Comparison of ENCODE assay signal across 18 cellular contexts in the genomic region with DNA sequence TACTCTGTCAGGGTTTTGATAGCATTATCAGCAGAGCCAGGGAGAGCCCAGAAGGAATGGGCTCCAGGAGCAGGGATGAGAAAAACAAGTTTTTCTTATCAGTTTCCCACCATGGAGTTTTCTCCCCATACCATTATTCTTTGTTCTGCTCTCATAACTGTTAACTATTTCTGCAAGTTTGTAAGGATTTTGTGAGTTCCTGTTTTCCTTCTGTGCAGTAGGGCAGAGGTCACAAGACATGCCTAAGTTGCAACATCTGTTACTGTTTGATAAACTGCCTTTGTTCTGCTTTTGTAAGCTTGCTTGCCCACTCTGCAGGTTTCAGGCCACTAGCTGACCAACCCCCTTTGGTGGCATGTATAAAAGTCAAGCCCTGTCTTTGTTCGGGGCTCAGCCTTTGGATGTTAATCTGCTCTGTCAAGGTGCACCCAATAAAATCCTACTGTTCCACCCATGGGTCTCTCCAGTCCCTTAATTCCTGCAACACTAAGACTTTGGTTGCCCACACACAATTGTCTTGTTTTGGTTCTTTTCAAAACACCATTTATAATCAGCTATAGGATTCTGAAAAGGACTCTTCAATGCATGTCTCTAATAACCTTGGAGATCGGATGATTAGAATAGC.
"Had no signal": no experiment of that assay in that cellular context is flagged by ENCODE, and none has a peak within 500 bp of the region (broad histone marks: within the 10 kb centered on the region; RNA-seq: fewer than 3 reads in every experiment).

No MANE protein-coding gene starts in this region.

- H3K4me3 ChIP-seq: esophagus squamous epithelium, hepatocyte, left lung, thyroid gland had no signal

- DNase-seq: activated CD4-positive, alpha-beta T cell treated with anti-CD3 and anti-CD28 coated beads, Interleukin-2, amount 10 ng/mL, durations not matched to agents 7 days and 5 days; activated CD8-positive, alpha-beta memory T cell treated with anti-CD3 and anti-CD28 coated beads for 24 hours; activated gamma-delta T cell treated with Interleukin-2 at 50 U/mL for 16 hours; amniotic stem cell; esophagus squamous epithelium; kidney; left lung; mesenchymal stem cell; natural killer cell; retina; stimulated activated CD4-positive, alpha-beta T cell treated with anti-CD3 and anti-CD28 coated beads, Interleukin-12 subunit alpha, Interleukin-12 subunit beta, amount 100 ng/mL, for 4 hours; stimulated activated CD4-positive, alpha-beta T cell treated with anti-CD3 and anti-CD28 coated beads, Interleukin-2, amount 100 ng/mL, for 24 hours; thyroid gland had no signal

- ATAC-seq: left lung; natural killer cell; stimulated activated effector memory CD8-positive, alpha-beta T cell treated with anti-CD3 and anti-CD28 coated beads, Interleukin-12 subunit alpha, Interleukin-12 subunit beta, amount 100 ng/mL, for 72 hours had no signal

- FAIRE-seq: colon, endothelial cell of umbilical vein, kidney, TTC549 had no signal
